In the genomic region with DNA sequence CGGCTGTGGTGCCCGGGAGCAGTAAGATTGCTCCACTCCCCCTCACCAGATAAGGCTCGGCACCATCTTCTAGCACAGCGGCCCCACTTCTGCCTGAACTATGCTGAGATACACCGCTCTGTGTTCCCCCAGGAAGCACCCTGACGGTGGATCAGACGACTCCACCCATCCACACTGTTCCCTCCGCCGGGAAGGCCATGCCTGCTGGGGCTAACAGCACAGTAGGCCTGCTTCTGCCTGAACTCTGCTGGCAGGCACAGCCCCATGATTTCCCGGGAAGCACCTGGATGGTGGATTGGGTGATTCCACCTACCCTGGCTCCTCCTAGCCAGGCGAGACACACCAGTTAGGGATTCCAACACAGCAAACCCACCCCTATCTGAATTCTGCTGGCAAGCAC, we compare ENCODE assay signal across 14 cellular contexts. TPM values are rescaled to one million over a fixed set of nuclear protein-coding genes. Genes with fewer than 3 reads are reported as not detected.
DNase-seq lines count a peak whose midpoint lies in the region; ATAC-seq, FAIRE-seq and TF ChIP-seq lines count a peak whose summit lies in the region.
"Had no signal": no experiment of that assay in that cellular context is flagged by ENCODE, and none has a peak within 500 bp of the region (broad histone marks: within the 10 kb centered on the region; RNA-seq: fewer than 3 reads in every experiment).

No MANE protein-coding gene starts in this region.

- peak; percentile 12 for ATAC-seq in GM18868 (IDR thresholded peaks at IDR 0.05; ENCODE audit: unreplicated experiment)
- peak; percentile 30; the same call in 1 of the 2 replicates for ATAC-seq in Panc1
- no peak for ATAC-seq in GM18858 (IDR thresholded peaks at IDR 0.05; ENCODE audit: unreplicated experiment)
- no peak for ATAC-seq in GM18907 (IDR thresholded peaks at IDR 0.05; ENCODE audit: unreplicated experiment)

- H3K4ac ChIP-seq in H1 (replicated peaks; ENCODE audit: insufficient read length, low read depth, low read length) (no peak overlapping the region), mesenchymal stem cell (ENCODE audit: low read depth in 1 of 2, low read length in 2 of 2) (no peak overlapping the region)

- H3K79me1 ChIP-seq in H1 (ENCODE audit: low read depth, low read length) (no peaks in the 10 kb centered on the region), mesenchymal stem cell (replicated peaks; ENCODE audit: low read length, poor library complexity, severe bottlenecking) (no peaks in the 10 kb centered on the region)

- no peaks in the 10 kb centered on the region for H4K20me1 ChIP-seq in H1 (replicated peaks in 1 of 2; ENCODE audit: control insufficient read depth in 1 of 2, insufficient read depth in 2 of 2, low read length in 2 of 2)
- H4K20me1 ChIP-seq: BLaER1 treated with 17β-estradiol and CSF1 and Interleukin-3, amounts not matched to agents 10 nM and 100 nM had no signal

- no peak overlapping the region for H2BK12ac ChIP-seq in H1 (ENCODE audit: low read depth, low read length)
- no peak overlapping the region for H2BK12ac ChIP-seq in mesenchymal stem cell (ENCODE audit: low read length in 2 of 2)

- intact Hi-C loops in Panc1 (cut with micrococcal nuclease; ENCODE audit: unreplicated experiment) = no loop called here

- H2BK15ac ChIP-seq in H1 (ENCODE audit: low read length) = peak overlapping the region; percentile 61; the same call in 1 of the 2 replicates
- no peak overlapping the region for H2BK15ac ChIP-seq in mesenchymal stem cell (ENCODE audit: low read depth, poor library complexity, severe bottlenecking)

- H2AK5ac ChIP-seq in H1 (ENCODE audit: low read depth, low read length) (no peak overlapping the region), mesenchymal stem cell (ENCODE audit: low read length, severe bottlenecking) (no peak overlapping the region)

- H2AFZ ChIP-seq in H1 (ENCODE audit: low read length) = peak overlapping the region; percentile 19; the same call in 1 of the 2 replicates
- H2AFZ ChIP-seq in mesenchymal stem cell (ENCODE audit: low read depth, low read length) = no peak overlapping the region

- no peak overlapping the region for H2BK20ac ChIP-seq in H1 (ENCODE audit: low read length)

- H3K56ac ChIP-seq in H1 (replicated peaks; ENCODE audit: insufficient read length, low read depth, low read length) = no peak overlapping the region

- no peak overlapping the region for H3K14ac ChIP-seq in H1 (ENCODE audit: insufficient read length)
- H3K14ac ChIP-seq in mesenchymal stem cell (ENCODE audit: low read length in 2 of 2) = no peak overlapping the region

- H3K27ac ChIP-seq in Panc1 (ENCODE audit: low read length) (no peak overlapping the region), H1 (ENCODE audit: low read depth, low read length) (no peak overlapping the region), mesenchymal stem cell (ENCODE audit: low read length, poor library complexity, severe bottlenecking) (no peak overlapping the region)
- H3K27ac ChIP-seq: BLaER1 treated with 17β-estradiol and CSF1 and Interleukin-3, amounts not matched to agents 10 nM and 100 nM had no signal

- H3K4me2 ChIP-seq in H1 (ENCODE audit: insufficient read depth in 1 of 2, low read depth in 2 of 2, low read length in 2 of 2) = no peak overlapping the region
- H3K4me2 ChIP-seq in mesenchymal stem cell (ENCODE audit: low read length, poor library complexity, severe bottlenecking) = no peak overlapping the region
- H3K4me2 ChIP-seq: BLaER1 treated with 17β-estradiol and CSF1 and Interleukin-3, amounts not matched to agents 10 nM and 100 nM had no signal

- POLR2A ChIA-PET in Panc1 (lab: Charles Lee) (no interaction called here), H1 (lab: Charles Lee; ENCODE audit: partially characterized antibody) (no interaction called here)

- peak overlapping the region; percentile 28; the same call in 1 of the 2 replicates for H4K8ac ChIP-seq in H1 (ENCODE audit: extremely low read depth, insufficient read depth, low read length)
- no peak overlapping the region for H4K8ac ChIP-seq in mesenchymal stem cell (ENCODE audit: low read length)

- H3K23me2 ChIP-seq in H1 (ENCODE audit: low read depth, low read length) = no peaks in the 10 kb centered on the region

- H2BK5ac ChIP-seq in H1 (ENCODE audit: low read depth, low read length) (no peak overlapping the region), mesenchymal stem cell (ENCODE audit: low read depth, low read length, poor library complexity, severe bottlenecking) (no peak overlapping the region)

- in situ Hi-C loops in Panc1 (cut with HindIII; ENCODE audit: low pct_unique_long_range_greater_than_20kb, low sequenced_read_pairs) = no loop called here

- WGBS in H1 (ENCODE audit: extremely low coverage in 1 of 2, insufficient coverage in 1 of 2, insufficient read length in 1 of 2, insufficient replicate concordance in 2 of 2, low coverage in 1 of 2, low lambda C conversion rate in 2 of 2, missing lambda C conversion rate in 1 of 2), 2 experiments = 91% methylated on average over 11 of the region's 11 CpGs; no CpG with 5 or more reads in 1 of the 2 experiments
- WGBS in mesenchymal stem cell = 95% methylated on average over 11 of the region's 11 CpGs

- H3K79me2 ChIP-seq in H1 (ENCODE audit: control insufficient read depth in 1 of 2, insufficient read depth in 2 of 2, low read length in 2 of 2) = no peaks in the 10 kb centered on the region

- H3K9me3 ChIP-seq in Panc1 (ENCODE audit: control insufficient read depth, insufficient read depth, low read depth, low read length) = no peaks in the 10 kb centered on the region
- H3K9me3 ChIP-seq in H1 (ENCODE audit: insufficient read depth in 2 of 2, low read depth in 1 of 2, low read length in 1 of 2) = no peaks in the 10 kb centered on the region
- H3K9me3 ChIP-seq in mesenchymal stem cell (ENCODE audit: control insufficient read depth, low read length) = peaks cover 7% of the 10 kb centered on the region
- H3K9me3 ChIP-seq: HAP-1 had no signal

- no peak for TF ChIP-seq POLR2A in H1 (IDR thresholded peaks at IDR 0.05; ENCODE audit: control extremely low read depth in 1 of 2, low read depth in 2 of 2, low read length in 2 of 2)

- no peak overlapping the region for H3K4me3 ChIP-seq in Panc1 (ENCODE audit: low read depth in 2 of 2, low read length in 2 of 2)
- no peak overlapping the region for H3K4me3 ChIP-seq in H1 (ENCODE audit: extremely low read depth in 1 of 4, insufficient read depth in 2 of 4, low read depth in 3 of 4, low read length in 4 of 4)
- H3K4me3 ChIP-seq in mesenchymal stem cell (ENCODE audit: insufficient read depth in 1 of 2, low read depth in 1 of 2, low read length in 2 of 2) = no peak overlapping the region
- H3K4me3 ChIP-seq: BLaER1 treated with 17β-estradiol and CSF1 and Interleukin-3, amounts not matched to agents 10 nM and 100 nM; HAP-1 had no signal

- no peak for TF ChIP-seq EP300 in H1 (IDR thresholded peaks at IDR 0.05; ENCODE audit: borderline replicate concordance in 1 of 2, low read depth in 2 of 2, low read length in 2 of 2)

- H3K23ac ChIP-seq in H1 (ENCODE audit: insufficient read length) (no peak overlapping the region), mesenchymal stem cell (ENCODE audit: low read length in 2 of 2) (no peak overlapping the region)

- TF ChIP-seq CTCF in Panc1 (IDR thresholded peaks at IDR 0.05) (no peak), H1 (IDR thresholded peaks at IDR 0.05; ENCODE audit: control extremely low read depth in 1 of 3, insufficient read depth in 1 of 3, low read depth in 1 of 3, low read length in 3 of 3) (no peak)

- BruUV-seq in Panc1 (replicated peaks; lab: Mats Ljungman, UMichigan) = no TSS peak

- H4K91ac ChIP-seq in H1 (replicated peaks; ENCODE audit: insufficient read length, low read length) (no peak overlapping the region), mesenchymal stem cell (ENCODE audit: low read length) (peak overlapping the region; percentile 39)

- H3K9ac ChIP-seq in H1 (replicated peaks in 1 of 4; ENCODE audit: extremely low read depth in 1 of 4, low read depth in 3 of 4, low read length in 3 of 4) (no peak overlapping the region), mesenchymal stem cell (ENCODE audit: low read length) (no peak overlapping the region)
- H3K9ac ChIP-seq: BLaER1 treated with 17β-estradiol and CSF1 and Interleukin-3, amounts not matched to agents 10 nM and 100 nM had no signal

- TF ChIP-seq RAD21 in H1 (IDR thresholded peaks at IDR 0.05 in 1 of 2, conservative IDR thresholded peaks at IDR 0.05 in 1 of 2; ENCODE audit: low read depth in 2 of 2, low read length in 2 of 2) = no peak

- DNase-seq in Panc1 (ENCODE audit: low read depth, low spot score) = no peak
- no peak for DNase-seq in H1 (ENCODE audit: low read depth in 1 of 2, low spot score in 2 of 2)
- no peak for DNase-seq in mesenchymal stem cell
- DNase-seq in stimulated activated CD4-positive, alpha-beta T cell treated with anti-CD3 and anti-CD28 coated beads, Interleukin-4, amount 100 ng/mL, for 4 hours = no peak
- DNase-seq in SIG-M5 treated with dmso at 0.1 percent for 504 hours (lab: John Stamatoyannopoulos, UW; ENCODE audit: unreplicated experiment) = no peak
- DNase-seq: DMS53, GF-D8, GOT3 had no signal

- CTCF ChIA-PET in Panc1 (lab: Charles Lee) (no interaction called here), H1 (lab: Charles Lee; ENCODE audit: partially characterized antibody) (interaction anchor here (1.0 to 3.5 kb wide), 13 partner anchors 8 to 482 kb away, joined by 3 to 25 read pairs (median 5); no protein-coding TSS in a partner anchor)

- FAIRE-seq in H1 (lab: Jason Lieb, UNC) = no peak

- H3K4me1 ChIP-seq in Panc1 (ENCODE audit: control insufficient read depth, insufficient read depth, low read length) (no peaks in the 10 kb centered on the region), H1 (replicated peaks in 1 of 4; ENCODE audit: control insufficient read depth in 3 of 4, insufficient read depth in 4 of 4, low read length in 3 of 4) (no peaks in the 10 kb centered on the region), mesenchymal stem cell (ENCODE audit: control insufficient read depth, insufficient read depth, low read depth, low read length) (no peaks in the 10 kb centered on the region)
- H3K4me1 ChIP-seq: BLaER1 treated with 17β-estradiol and CSF1 and Interleukin-3, amounts not matched to agents 10 nM and 100 nM; HAP-1 had no signal

- H4K5ac ChIP-seq in H1 (ENCODE audit: insufficient read length, low read depth, low read length) = no peak overlapping the region

- H3K36me3 ChIP-seq in Panc1 (ENCODE audit: control insufficient read depth, insufficient read depth, low read length) = no peaks in the 10 kb centered on the region
- no peaks in the 10 kb centered on the region for H3K36me3 ChIP-seq in H1 (ENCODE audit: control insufficient read depth in 2 of 4, insufficient read depth in 4 of 4, low read length in 3 of 4)
- H3K36me3 ChIP-seq in mesenchymal stem cell (ENCODE audit: control insufficient read depth in 1 of 2, insufficient read depth in 2 of 2, low read depth in 1 of 2, low read length in 2 of 2) = no peaks in the 10 kb centered on the region
- H3K36me3 ChIP-seq: BLaER1 treated with 17β-estradiol and CSF1 and Interleukin-3, amounts not matched to agents 10 nM and 100 nM; HAP-1 had no signal

- H3K27me3 ChIP-seq in Panc1 (ENCODE audit: control insufficient read depth, insufficient read depth, low read length) = no peaks in the 10 kb centered on the region
- no peaks in the 10 kb centered on the region for H3K27me3 ChIP-seq in H1 (replicated peaks in 1 of 4; ENCODE audit: control insufficient read depth in 3 of 4, extremely low read depth in 1 of 4, insufficient read depth in 3 of 4, low read length in 3 of 4)
- H3K27me3 ChIP-seq in mesenchymal stem cell (ENCODE audit: control insufficient read depth in 1 of 2, insufficient read depth in 1 of 2, low read length in 2 of 2) = no peaks in the 10 kb centered on the region
- H3K27me3 ChIP-seq: BLaER1 treated with 17β-estradiol and CSF1 and Interleukin-3, amounts not matched to agents 10 nM and 100 nM had no signal

- H2BK120ac ChIP-seq in H1 (replicated peaks; ENCODE audit: low read depth, low read length) (no peak overlapping the region), mesenchymal stem cell (ENCODE audit: low read depth, low read length) (no peak overlapping the region)

- H3K18ac ChIP-seq in H1 (ENCODE audit: extremely low read depth, low read length) (no peak overlapping the region), mesenchymal stem cell (ENCODE audit: low read depth in 1 of 2, low read length in 2 of 2) (no peak overlapping the region)

RNA-seq across cellular contexts. Expression of gene PPM1L, which starts 36.3 kb away (rescaled TPM):
- 23.8 TPM for total RNA-seq in Panc1 (2021; ENCODE audit: unreplicated experiment)
- 8.3 TPM for polyA plus RNA-seq in Panc1 (2012; ENCODE audit: insufficient read length)
- 17.3 and 18.1 TPM in 2 replicates for total RNA-seq in H1 (2021; fragmentation: NEBNext Ultra II Directional; extraction: Animal tissue kit (Norgen Biotek cat#: 25700))
- 2.8 and 4.0 TPM in 2 replicates for polyA plus RNA-seq in H1 (2011; rRNA removed)
- 3.3 TPM for polyA plus RNA-seq in H1 (2011; cell fraction: cytosol; rRNA removed)
- 8.7 TPM for polyA plus RNA-seq in H1 (2011; cell fraction: nucleus; rRNA removed)
- polyA plus RNA-seq in H1 (2012, experiment 1 of 2) = 3.1 to 5.7 TPM (median 5.1 TPM) in 4 replicates
- polyA plus RNA-seq in H1 (2012, experiment 2 of 2) = 0.60 TPM
- polyA plus RNA-seq in H1 (2013, experiment 1 of 2) = 7.0 TPM
- polyA plus RNA-seq in H1 (2013, experiment 2 of 2) = 7.8 TPM
- polyA minus RNA-seq in H1 (2011; rRNA and poly(A)+ RNA removed) = 29.3 and 31.2 TPM in 2 replicates
- polyA minus RNA-seq in H1 (2011; cell fraction: cytosol; rRNA and poly(A)+ RNA removed) = 20.0 TPM
- polyA minus RNA-seq in H1 (2011; cell fraction: nucleus; rRNA and poly(A)+ RNA removed) = 50.4 TPM
- polyA plus RNA-seq in mesenchymal stem cell (2013, experiment 1 of 2) = 0.95 TPM
- 0.81 TPM for polyA plus RNA-seq in mesenchymal stem cell (2013, experiment 2 of 2)

RNA-seq across cellular contexts. Expression of gene ARL14, which starts 42.8 kb away (rescaled TPM):
- total RNA-seq in Panc1 (2021; ENCODE audit: unreplicated experiment) = 2.5 TPM
- 1.2 TPM for polyA plus RNA-seq in Panc1 (2012; ENCODE audit: insufficient read length)
- total RNA-seq in H1 (2021; fragmentation: NEBNext Ultra II Directional; extraction: Animal tissue kit (Norgen Biotek cat#: 25700)) = not detected in 2 replicates
- not detected in 2 replicates for polyA plus RNA-seq in H1 (2011; rRNA removed)
- not detected for polyA plus RNA-seq in H1 (2011; cell fraction: cytosol; rRNA removed)
- polyA plus RNA-seq in H1 (2011; cell fraction: nucleus; rRNA removed) = not detected
- polyA plus RNA-seq in H1 (2012, experiment 1 of 2) = not detected in 4 replicates
- polyA plus RNA-seq in H1 (2012, experiment 2 of 2) = not detected
- polyA plus RNA-seq in H1 (2013, experiment 1 of 2) = not detected
- polyA plus RNA-seq in H1 (2013, experiment 2 of 2) = not detected
- not detected in 2 replicates for polyA minus RNA-seq in H1 (2011; rRNA and poly(A)+ RNA removed)
- polyA minus RNA-seq in H1 (2011; cell fraction: cytosol; rRNA and poly(A)+ RNA removed) = not detected
- not detected for polyA minus RNA-seq in H1 (2011; cell fraction: nucleus; rRNA and poly(A)+ RNA removed)
- polyA plus RNA-seq in mesenchymal stem cell (2013, experiment 1 of 2) = 0.03 TPM
- polyA plus RNA-seq in mesenchymal stem cell (2013, experiment 2 of 2) = not detected
- total RNA-seq: CD4-positive, CD25-positive, alpha-beta regulatory T cell had no signal
- polyA plus RNA-seq: CD4-positive, CD25-positive, alpha-beta regulatory T cell had no signal

Comparison
In these comparisons a context has a peak if more than half of its experiments do, and no peak if none do; other contexts are left out.
1. ATAC-seq: peak in GM18868 (single experiment) and Panc1 (single experiment); none in GM18858 (single experiment) and GM18907 (single experiment).